Comparison of ENCODE assay signal across 23 cellular contexts in genomic region chr20:59817406-59817805, GRCh38.
"Had no signal": no experiment of that assay in that cellular context is flagged by ENCODE, and none has a peak within 500 bp of the region (broad histone marks: within the 10 kb centered on the region; RNA-seq: fewer than 3 reads in every experiment).

No MANE protein-coding gene starts in this region.

- H3K4me1 ChIP-seq: gastrocnemius medialis, neural progenitor cell, transverse colon had no signal

- H3K27ac ChIP-seq: brain microvascular endothelial cell, gastrocnemius medialis, hepatocyte, neural progenitor cell, transverse colon had no signal

- H3K79me2 ChIP-seq: hepatocyte had no signal

- H3K9me3 ChIP-seq: gastrocnemius medialis, transverse colon had no signal

- H3K9ac ChIP-seq: neural progenitor cell had no signal

- ATAC-seq: activated T-cell treated with anti-CD3 and anti-CD28 coated beads, Interleukin-2, amount 50 U/mL, for 4 hours; activated T-helper 17 cell treated with anti-CD3 and anti-CD28 coated beads, Interleukin-2, amount 50 U/mL, for 72 hours; gastrocnemius medialis; left cardiac atrium; left ventricle myocardium superior; natural killer cell; right cardiac atrium had no signal

- H3K36me3 ChIP-seq: brain microvascular endothelial cell, gastrocnemius medialis, neural progenitor cell, transverse colon had no signal

- H3K4me3 ChIP-seq: gastrocnemius medialis, hepatocyte, neural progenitor cell, transverse colon had no signal

- DNase-seq: activated CD4-positive, alpha-beta T cell treated with anti-CD3 and anti-CD28 coated beads for 4 hours; activated CD4-positive, alpha-beta T cell treated with anti-CD3 and anti-CD28 coated beads, Interleukin-2, amount 50 U/mL, for 4 hours; activated gamma-delta T cell treated with Interleukin-2 at 50 U/mL for 16 hours; activated naive CD4-positive, alpha-beta T cell treated with anti-CD3 and anti-CD28 coated beads, Interleukin-2, amount 50 U/mL, for 16 hours; activated T-cell treated with anti-CD3 and anti-CD28 coated beads, Interleukin-2, amount 50 U/mL, for 4 hours; amniotic stem cell; brain microvascular endothelial cell; dermis blood vessel endothelial cell; effector CD8-positive, alpha-beta T cell; gastrocnemius medialis; left cardiac atrium; left ventricle myocardium superior; mammary epithelial cell; midbrain; natural killer cell; occipital lobe; right cardiac atrium; stimulated activated CD4-positive, alpha-beta T cell treated with anti-CD3 and anti-CD28 coated beads, Interleukin-15, amount 100 ng/mL, for 24 hours; stimulated activated naive CD4-positive, alpha-beta T cell; transverse colon had no signal

- H3K27me3 ChIP-seq: brain microvascular endothelial cell, gastrocnemius medialis, hepatocyte, neural progenitor cell, transverse colon had no signal

- H3K4me2 ChIP-seq: hepatocyte, neural progenitor cell had no signal
